18 cellular contexts compared by ENCODE assay signal in the genomic region with DNA sequence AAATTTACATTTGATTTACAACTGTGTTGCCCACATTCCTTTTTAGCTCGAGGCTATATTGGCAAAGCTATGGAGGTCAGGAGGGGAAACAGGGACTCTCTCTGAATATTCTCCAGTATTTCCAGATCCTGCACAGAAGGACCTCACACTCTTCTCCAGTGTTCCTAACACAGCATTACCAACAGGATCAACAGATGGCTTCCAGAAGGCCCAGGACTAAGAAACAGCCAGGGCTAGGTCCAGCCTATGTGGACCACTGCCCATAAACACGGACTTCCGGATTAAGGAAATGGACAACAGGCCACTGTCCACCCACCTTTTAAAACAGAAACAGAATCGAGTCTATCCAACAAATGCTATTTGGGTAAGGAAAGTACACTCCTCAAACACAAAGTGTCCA.
DNase-seq lines count a peak whose midpoint lies in the region; ATAC-seq and TF ChIP-seq lines count a peak whose summit lies in the region.
"Had no signal": no experiment of that assay in that cellular context is flagged by ENCODE, and none has a peak within 500 bp of the region (broad histone marks: within the 10 kb centered on the region; RNA-seq: fewer than 3 reads in every experiment).

No MANE protein-coding gene starts in this region.

- H3K9me3 Mint-ChIP-seq in WTC11, result no peaks in the 10 kb centered on the region
- H3K9me3 Mint-ChIP-seq in activated CD8-positive, alpha-beta T cell treated with anti-CD3 and anti-CD28 coated beads for 36 hours, result no peaks in the 10 kb centered on the region
- H3K9me3 Mint-ChIP-seq: CD8-positive, alpha-beta memory T cell; HFFc6 had no signal

- H3K23ac ChIP-seq in mesenchymal stem cell (ENCODE audit: low read length in 2 of 2), result no peak overlapping the region

- H3F3A ChIP-seq in SK-N-SH (replicated peaks; ENCODE audit: insufficient read depth), result peaks cover 3% of the 10 kb centered on the region

- no peak overlapping the region for H3K4ac ChIP-seq in mesenchymal stem cell (ENCODE audit: low read depth in 1 of 2, low read length in 2 of 2)

- no peak overlapping the region for H3K14ac ChIP-seq in mesenchymal stem cell (ENCODE audit: low read length in 2 of 2)

- H3K79me1 ChIP-seq in mesenchymal stem cell (replicated peaks; ENCODE audit: low read length, poor library complexity, severe bottlenecking), result peaks cover 26% of the 10 kb centered on the region

- H3K4me2 ChIP-seq in mesenchymal stem cell (ENCODE audit: low read length, poor library complexity, severe bottlenecking) (no peak overlapping the region), SK-N-SH (no peak overlapping the region)
- H3K4me2 ChIP-seq: BLaER1 had no signal

- H3K27me3 Mint-ChIP-seq in WTC11 (ENCODE audit: low read depth), result no peaks in the 10 kb centered on the region
- H3K27me3 Mint-ChIP-seq in activated CD8-positive, alpha-beta T cell treated with anti-CD3 and anti-CD28 coated beads for 36 hours, result no peaks in the 10 kb centered on the region

- peaks cover 0 to 11% of the 10 kb centered on the region in 2 experiments for H3K36me3 ChIP-seq in mesenchymal stem cell (ENCODE audit: control insufficient read depth in 1 of 2, insufficient read depth in 2 of 2, low read depth in 1 of 2, low read length in 2 of 2)
- H3K36me3 ChIP-seq in SK-N-SH (replicated peaks in 1 of 2; ENCODE audit: control insufficient read depth in 1 of 2, insufficient read depth in 2 of 2, low read length in 1 of 2), result peaks cover 9 to 15% of the 10 kb centered on the region in 2 experiments

- H3K27ac ChIP-seq in mesenchymal stem cell (ENCODE audit: low read length, poor library complexity, severe bottlenecking), result no peak overlapping the region
- no peak overlapping the region for H3K27ac ChIP-seq in SK-N-SH (ENCODE audit: low read depth in 2 of 2, low read length in 1 of 2)
- H3K27ac ChIP-seq: 22Rv1, BLaER1, GM23248 had no signal

- no peaks in the 10 kb centered on the region for H3K9me2 ChIP-seq in SK-N-SH

- no peak overlapping the region for H4K91ac ChIP-seq in mesenchymal stem cell (ENCODE audit: low read length)

- H3K9me3 ChIP-seq in mesenchymal stem cell (ENCODE audit: control insufficient read depth, low read length) (no peaks in the 10 kb centered on the region), SK-N-SH (no peaks in the 10 kb centered on the region)
- H3K9me3 ChIP-seq: BLaER1, Caco-2 had no signal

- H3K4me3 ChIP-seq in AG10803 (ENCODE audit: low read length) (no peak overlapping the region), HFF-Myc (replicated peaks; ENCODE audit: low read depth, low read length) (no peak overlapping the region), mesenchymal stem cell (ENCODE audit: insufficient read depth in 1 of 2, low read depth in 1 of 2, low read length in 2 of 2) (no peak overlapping the region), SK-N-SH (ENCODE audit: low read depth in 2 of 2, low read length in 1 of 2) (no peak overlapping the region)
- H3K4me3 ChIP-seq: BLaER1, GM23248 had no signal

- peak; percentile 4 for DNase-seq in AG10803 (ENCODE audit: low read depth)
- peak; percentile 17 for DNase-seq in HFF-Myc (ENCODE audit: extremely low read depth, low read depth)
- no peak for DNase-seq in WTC11 (ENCODE audit: low spot score)
- DNase-seq in mesenchymal stem cell, result no peak
- no peak for DNase-seq in activated CD8-positive, alpha-beta T cell treated with anti-CD3 and anti-CD28 coated beads for 36 hours
- no peak for DNase-seq in NCI-H446 treated with DMSO at 0.1 percent for 48 hours (lab: John Stamatoyannopoulos, UW)
- no peak for DNase-seq in SK-N-SH
- no peak for DNase-seq in activated effector memory CD4-positive, alpha-beta T cell treated with anti-CD3 and anti-CD28 coated beads, Interleukin-2, amount 50 U/mL, for 16 hours
- DNase-seq: AML-193; Caco-2; CD8-positive, alpha-beta memory T cell; DMS53; GM23248; H7; HFFc6 had no signal

- no peak overlapping the region for H2BK5ac ChIP-seq in mesenchymal stem cell (ENCODE audit: low read depth, low read length, poor library complexity, severe bottlenecking)

- peak overlapping the region; percentile 98 for H2AK5ac ChIP-seq in mesenchymal stem cell (ENCODE audit: low read length, severe bottlenecking)

- no peak overlapping the region for H2AFZ ChIP-seq in mesenchymal stem cell (ENCODE audit: low read depth, low read length)
- H2AFZ ChIP-seq in SK-N-SH (ENCODE audit: low read depth), result no peak overlapping the region
- H2AFZ ChIP-seq: GM23248 had no signal

- peaks cover 54% of the 10 kb centered on the region for H3K4me1 Mint-ChIP-seq in WTC11
- H3K4me1 Mint-ChIP-seq in activated CD8-positive, alpha-beta T cell treated with anti-CD3 and anti-CD28 coated beads for 36 hours (ENCODE audit: low read depth), result peaks cover 3% of the 10 kb centered on the region

- 0 out of 2 replicates have a peak, but pooled peaks cover 3% of the 10 kb centered on the region for H3K36me3 Mint-ChIP-seq in WTC11
- H3K36me3 Mint-ChIP-seq in activated CD8-positive, alpha-beta T cell treated with anti-CD3 and anti-CD28 coated beads for 36 hours (ENCODE audit: low read depth), result peaks cover 22% of the 10 kb centered on the region

- no peak for TF ChIP-seq EP300 in SK-N-SH (IDR thresholded peaks at IDR 0.05; ENCODE audit: borderline replicate concordance in 1 of 2, low read depth in 1 of 2, low read length in 1 of 2)

- H4K8ac ChIP-seq in mesenchymal stem cell (ENCODE audit: low read length), result no peak overlapping the region

- peaks cover 29% of the 10 kb centered on the region for H3K79me2 ChIP-seq in SK-N-SH (ENCODE audit: insufficient read depth)

- H3K9ac ChIP-seq in mesenchymal stem cell (ENCODE audit: low read length) (no peak overlapping the region), SK-N-SH (no peak overlapping the region)
- H3K9ac ChIP-seq: BLaER1, GM23248 had no signal

- H2BK15ac ChIP-seq in mesenchymal stem cell (ENCODE audit: low read depth, poor library complexity, severe bottlenecking), result no peak overlapping the region

- POLR2A ChIA-PET in WTC11 (lab: Charles Lee), result no interaction called here
- POLR2A ChIA-PET in activated CD8-positive, alpha-beta T cell treated with anti-CD3 and anti-CD28 coated beads for 36 hours (lab: Charles Lee), result interaction anchor here (0.6 kb wide), 1 partner anchor 1396 kb away, joined by 3 read pairs; no protein-coding TSS in a partner anchor
- POLR2A ChIA-PET in SK-N-SH (lab: Yijun Ruan, JAX), result no interaction called here

- H3K27me3 ChIP-seq in mesenchymal stem cell (ENCODE audit: control insufficient read depth in 1 of 2, insufficient read depth in 1 of 2, low read length in 2 of 2), result no peaks in the 10 kb centered on the region
- no peaks in the 10 kb centered on the region for H3K27me3 ChIP-seq in SK-N-SH (ENCODE audit: insufficient read depth)
- H3K27me3 ChIP-seq: BLaER1 had no signal

- no peak overlapping the region for H3K4me3 Mint-ChIP-seq in WTC11
- H3K4me3 Mint-ChIP-seq in activated CD8-positive, alpha-beta T cell treated with anti-CD3 and anti-CD28 coated beads for 36 hours, result no peak overlapping the region
- H3K4me3 Mint-ChIP-seq: CD8-positive, alpha-beta memory T cell; HFFc6 had no signal

- no peaks in the 10 kb centered on the region; the same call in 1 of the 2 replicates for H4K20me1 ChIP-seq in SK-N-SH (ENCODE audit: insufficient read depth)
- H4K20me1 ChIP-seq: BLaER1 had no signal

- H2BK120ac ChIP-seq in mesenchymal stem cell (ENCODE audit: low read depth, low read length), result no peak overlapping the region

- TF ChIP-seq RAD21 in SK-N-SH (IDR thresholded peaks at IDR 0.05; ENCODE audit: low read length), result no peak

- H3K4me1 ChIP-seq in mesenchymal stem cell (ENCODE audit: control insufficient read depth, insufficient read depth, low read depth, low read length) (peaks cover 7% of the 10 kb centered on the region), SK-N-SH (ENCODE audit: control insufficient read depth in 1 of 2, insufficient read depth in 2 of 2, low read depth in 1 of 2, low read length in 1 of 2) (peaks cover 0 to 4% of the 10 kb centered on the region in 2 experiments; a peak in 2 of 4 replicates)
- H3K4me1 ChIP-seq: Caco-2 had no signal

- peak overlapping the region; percentile 28; the same call in 1 of the 2 replicates for H3K27ac Mint-ChIP-seq in WTC11
- H3K27ac Mint-ChIP-seq in activated CD8-positive, alpha-beta T cell treated with anti-CD3 and anti-CD28 coated beads for 36 hours, result no peak overlapping the region
- H3K27ac Mint-ChIP-seq: CD8-positive, alpha-beta memory T cell; HFFc6 had no signal

- CTCF ChIA-PET in WTC11 (lab: Charles Lee), result no interaction called here
- CTCF ChIA-PET in activated CD8-positive, alpha-beta T cell treated with anti-CD3 and anti-CD28 coated beads for 36 hours (lab: Charles Lee), result no interaction called here
- CTCF ChIA-PET in SK-N-SH (lab: Yijun Ruan, JAX), result interaction anchor here (1.3 kb wide), 1 partner anchor 34 kb away, joined by 4 read pairs; no protein-coding TSS in a partner anchor

- H2BK12ac ChIP-seq in mesenchymal stem cell (ENCODE audit: low read length in 2 of 2), result no peak overlapping the region

- H3K18ac ChIP-seq in mesenchymal stem cell (ENCODE audit: low read depth in 1 of 2, low read length in 2 of 2), result no peak overlapping the region

- ATAC-seq in WTC11, result no peak
- no peak for ATAC-seq in activated CD8-positive, alpha-beta T cell treated with anti-CD3 and anti-CD28 coated beads for 36 hours
- ATAC-seq: HepG2 had no signal

- TF ChIP-seq CTCF in AG10803 (conservative IDR thresholded peaks at IDR 0.05; ENCODE audit: low read length), result no peak
- no peak for TF ChIP-seq CTCF in HFF-Myc (IDR thresholded peaks at IDR 0.05; ENCODE audit: low read depth, low read length, missing control alignments)
- TF ChIP-seq CTCF in WTC11 (IDR thresholded peaks at IDR 0.05), result no peak
- TF ChIP-seq CTCF in activated CD8-positive, alpha-beta T cell treated with anti-CD3 and anti-CD28 coated beads for 36 hours (IDR thresholded peaks at IDR 0.05), result no peak
- no peak for TF ChIP-seq CTCF in SK-N-SH (IDR thresholded peaks at IDR 0.05)

- intact Hi-C loops in activated CD8-positive, alpha-beta T cell treated with anti-CD3 and anti-CD28 coated beads for 36 hours (cut with micrococcal nuclease), result no loop called here

- WGBS in mesenchymal stem cell, result 94% methylated on average over 4 of the region's 4 CpGs
- 66% methylated on average over 4 of the region's 4 CpGs for WGBS in SK-N-SH (ENCODE audit: low lambda C conversion rate)

TF ChIP-seq in WTC11, 78 proteins besides CTCF, POLR2A, EP300 and RAD21 (continues in another document):
- TF ChIP-seq ELF4 (CRISPR knock-in tag; IDR thresholded peaks at IDR 0.05; ENCODE audit: low read depth), result no peak
- TF ChIP-seq, protein P1, sequence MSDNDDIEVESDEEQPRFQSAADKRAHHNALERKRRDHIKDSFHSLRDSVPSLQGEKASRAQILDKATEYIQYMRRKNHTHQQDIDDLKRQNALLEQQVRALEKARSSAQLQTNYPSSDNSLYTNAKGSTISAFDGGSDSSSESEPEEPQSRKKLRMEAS (CRISPR knock-in tag; IDR thresholded peaks at IDR 0.05), result no peak

Comparison
In these comparisons a context has a peak if more than half of its experiments do, and no peak if none do; other contexts are left out.
1. DNase-seq: peak in AG10803 (single experiment) and HFF-Myc (single experiment); none in WTC11 (single experiment), mesenchymal stem cell (single experiment), activated CD8-positive, alpha-beta T cell treated with anti-CD3 and anti-CD28 coated beads for 36 hours (single experiment), NCI-H446 treated with DMSO at 0.1 percent for 48 hours (single experiment), SK-N-SH (single experiment) and activated effector memory CD4-positive, alpha-beta T cell treated with anti-CD3 and anti-CD28 coated beads, Interleukin-2, amount 50 U/mL, for 16 hours (single experiment).